ENCODE assay signal across 8 cellular contexts in the genomic region with DNA sequence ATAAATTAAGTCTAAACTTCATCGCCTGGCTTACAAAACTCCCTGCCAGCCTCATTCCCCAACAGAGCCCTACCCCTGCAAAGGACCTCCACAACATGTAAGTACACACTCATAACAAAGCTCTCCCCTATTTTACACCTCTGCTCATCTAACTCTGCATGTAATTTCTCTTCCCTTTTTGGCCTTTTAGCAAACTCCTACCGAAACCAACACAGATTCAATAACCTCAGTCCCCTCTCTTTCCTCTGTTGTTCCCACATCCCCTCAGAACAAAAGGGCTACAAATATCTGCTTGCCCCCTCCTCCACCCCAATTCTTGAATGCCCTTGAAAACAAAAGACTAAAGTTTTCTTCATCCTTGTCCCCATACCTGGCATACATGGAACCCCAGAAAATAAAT. TPM values are rescaled to one million over a fixed set of nuclear protein-coding genes. Genes with fewer than 3 reads are reported as not detected.
DNase-seq lines count a peak whose midpoint lies in the region; ATAC-seq, FAIRE-seq and TF ChIP-seq lines count a peak whose summit lies in the region.

No MANE protein-coding gene starts in this region.

- ATAC-seq in activated T-cell treated with anti-CD3 and anti-CD28 coated beads, Interleukin-2, amount 50 U/mL, for 72 hours (replicated peaks in 1 of 2), result no peak
- no peak for ATAC-seq in HepG2
- no peak for ATAC-seq in HG02852 (IDR thresholded peaks at IDR 0.05; ENCODE audit: unreplicated experiment)

- no peaks in the 10 kb centered on the region for H3K9me3 ChIP-seq in HepG2 (ENCODE audit: low read length)

- peak overlapping the region; percentile 84 for H3K9ac ChIP-seq in HepG2 (ENCODE audit: insufficient read depth, low read depth, low read length)

- H3K36me3 ChIP-seq in HepG2 (replicated peaks in 1 of 2; ENCODE audit: control insufficient read depth in 1 of 2, insufficient read depth in 2 of 2, low read length in 2 of 2), result peaks cover 0 to 6% of the 10 kb centered on the region in 2 experiments; a peak in 2 of 5 replicates

- peaks cover 43% of the 10 kb centered on the region for H3K4me1 ChIP-seq in HepG2 (ENCODE audit: insufficient read depth, low read length)

- H3K27ac ChIP-seq in HepG2 (ENCODE audit: extremely low read length, insufficient read depth, low read length), result peak overlapping the region; percentile 73

- H3K79me2 ChIP-seq in HepG2 (ENCODE audit: insufficient read depth, low read length), result peaks cover 29% of the 10 kb centered on the region

- no peak for TF ChIP-seq EP300 in HepG2 (IDR thresholded peaks at IDR 0.05; ENCODE audit: low read depth in 2 of 2, low read length in 2 of 2)
- TF ChIP-seq EP300 in HepG2 (CRISPR knock-in tag; IDR thresholded peaks at IDR 0.05; ENCODE audit: borderline replicate concordance), result no peak

- DNase-seq in activated T-cell treated with anti-CD3 and anti-CD28 coated beads, Interleukin-2, amount 50 U/mL, for 72 hours, result no peak
- DNase-seq in activated T-cell treated with anti-CD3 and anti-CD28 coated beads, Interleukin-2, amount 50 U/mL, for 1 hour, result no peak
- no peak for DNase-seq in activated T-helper 2 cell treated with anti-CD3 and anti-CD28 coated beads, Interferon-gamma antibody, Interleukin-2, Interleukin-4, amounts not matched to agents 10 μg/mL and 5 μg/mL and 100 μg/mL, durations not matched to agents 14 hours and 24 hours and 36 hours (ENCODE audit: low spot score)
- DNase-seq in HepG2 (ENCODE audit: low spot score), result no peak
- DNase-seq in type B pancreatic cell (ENCODE audit: extremely low spot score, unreplicated experiment), result no peak
- DNase-seq in KBM-7, result no peak
- no peak for DNase-seq in cortex of kidney (lab: John Stamatoyannopoulos, UW)

- CTCF ChIA-PET in HepG2 (lab: Yijun Ruan, JAX; ENCODE audit: low intra/inter-chr PET ratio, low total read pairs), result interaction anchor here (1.2 to 1.3 kb wide), 3 partner anchors 29 to 87 kb away, joined by 3 to 4 read pairs (median 3); no protein-coding TSS in a partner anchor

- no peaks in the 10 kb centered on the region for H3K27me3 Mint-ChIP-seq in activated T-cell treated with anti-CD3 and anti-CD28 coated beads, Interleukin-2, amount 50 U/mL, for 72 hours (ENCODE audit: low read depth)
- no peaks in the 10 kb centered on the region for H3K27me3 Mint-ChIP-seq in activated T-helper 2 cell treated with anti-CD3 and anti-CD28 coated beads, Interferon-gamma antibody, Interleukin-2, Interleukin-4, amounts not matched to agents 10 μg/mL and 5 μg/mL and 100 μg/mL, durations not matched to agents 14 hours and 24 hours and 36 hours (ENCODE audit: low read depth)
- no peaks in the 10 kb centered on the region for H3K27me3 Mint-ChIP-seq in type B pancreatic cell

- in situ Hi-C loops in HepG2 (cut with HindIII; ENCODE audit: extremely low pct_ligation_motif_present, low pct_unique_long_range_greater_than_20kb), result no loop called here
- in situ Hi-C loops in KBM-7 (cut with MboI; ENCODE audit: low pct_unique_long_range_greater_than_20kb, low sequenced_read_pairs), result no loop called here

- peaks cover 6 to 7% of the 10 kb centered on the region in 2 donors for H3K9me3 Mint-ChIP-seq in activated T-cell treated with anti-CD3 and anti-CD28 coated beads, Interleukin-2, amount 50 U/mL, for 72 hours
- H3K9me3 Mint-ChIP-seq in activated T-helper 2 cell treated with anti-CD3 and anti-CD28 coated beads, Interferon-gamma antibody, Interleukin-2, Interleukin-4, amounts not matched to agents 10 μg/mL and 5 μg/mL and 100 μg/mL, durations not matched to agents 14 hours and 24 hours and 36 hours, result peaks cover 10% of the 10 kb centered on the region
- peaks cover 9% of the 10 kb centered on the region for H3K9me3 Mint-ChIP-seq in type B pancreatic cell

- peak overlapping the region; percentile 65 to 88 (median 86); a peak in 5 of 6 replicates for H3K4me3 ChIP-seq in HepG2 (replicated peaks in 1 of 3; ENCODE audit: insufficient read depth in 1 of 3, low read depth in 2 of 3, low read length in 3 of 3)

- no peaks in the 10 kb centered on the region for H3K27me3 ChIP-seq in HepG2 (ENCODE audit: control insufficient read depth in 1 of 2, insufficient read depth in 2 of 2, low read length in 2 of 2)

- H3K36me3 Mint-ChIP-seq in activated T-cell treated with anti-CD3 and anti-CD28 coated beads, Interleukin-2, amount 50 U/mL, for 72 hours (ENCODE audit: insufficient read depth in 2 of 2), result peaks cover 11 to 14% of the 10 kb centered on the region in 2 donors
- peaks cover 34% of the 10 kb centered on the region for H3K36me3 Mint-ChIP-seq in activated T-helper 2 cell treated with anti-CD3 and anti-CD28 coated beads, Interferon-gamma antibody, Interleukin-2, Interleukin-4, amounts not matched to agents 10 μg/mL and 5 μg/mL and 100 μg/mL, durations not matched to agents 14 hours and 24 hours and 36 hours (ENCODE audit: low read depth)
- peaks cover 26% of the 10 kb centered on the region for H3K36me3 Mint-ChIP-seq in type B pancreatic cell

- POLR2A ChIA-PET in HepG2 (lab: Yijun Ruan, JAX), result interaction anchor here (0.8 to 13.6 kb wide), 16 partner anchors 12 to 721 kb away, joined by 3 to 357 read pairs (median 8); partner anchors contain the start of genes ARID3B, CLK3, PPCDC and SEMA7A

- no peak for FAIRE-seq in HepG2 (lab: Jason Lieb, UNC)

- TF ChIP-seq RAD21 in HepG2 (CRISPR knock-in tag; IDR thresholded peaks at IDR 0.05), result no peak

- TF ChIP-seq POLR2A in HepG2 (IDR thresholded peaks at IDR 0.05; ENCODE audit: insufficient read depth in 1 of 2, low read depth in 2 of 2, low read length in 2 of 2), result no peak

- peak overlapping the region; percentile 76 for H3K4me2 ChIP-seq in HepG2 (ENCODE audit: low read depth, low read length)

- intact Hi-C loops in activated T-helper 2 cell treated with anti-CD3 and anti-CD28 coated beads, Interferon-gamma antibody, Interleukin-2, Interleukin-4, amounts not matched to agents 10 μg/mL and 5 μg/mL and 100 μg/mL, durations not matched to agents 14 hours and 24 hours and 36 hours (cut with micrococcal nuclease), result loop anchor here (2.0 to 10.0 kb wide), 3 partner anchors 155 to 995 kb away; partner anchors contain the start of genes CLK3, PML, SIN3A and STOML1
- intact Hi-C loops in HepG2 (cut with micrococcal nuclease; ENCODE audit: unreplicated experiment), result loop anchor here (2.0 kb wide), 1 partner anchor 75 kb away; no protein-coding TSS in a partner anchor

- peak overlapping the region; percentile 99 for H3K4me3 Mint-ChIP-seq in activated T-cell treated with anti-CD3 and anti-CD28 coated beads, Interleukin-2, amount 50 U/mL, for 72 hours
- peak overlapping the region; percentile 96 for H3K4me3 Mint-ChIP-seq in activated T-helper 2 cell treated with anti-CD3 and anti-CD28 coated beads, Interferon-gamma antibody, Interleukin-2, Interleukin-4, amounts not matched to agents 10 μg/mL and 5 μg/mL and 100 μg/mL, durations not matched to agents 14 hours and 24 hours and 36 hours (ENCODE audit: low read depth)
- peak overlapping the region; percentile 98 for H3K4me3 Mint-ChIP-seq in type B pancreatic cell

- H3K4me1 Mint-ChIP-seq in activated T-cell treated with anti-CD3 and anti-CD28 coated beads, Interleukin-2, amount 50 U/mL, for 72 hours (ENCODE audit: low read depth), result peaks cover 61% of the 10 kb centered on the region
- H3K4me1 Mint-ChIP-seq in activated T-helper 2 cell treated with anti-CD3 and anti-CD28 coated beads, Interferon-gamma antibody, Interleukin-2, Interleukin-4, amounts not matched to agents 10 μg/mL and 5 μg/mL and 100 μg/mL, durations not matched to agents 14 hours and 24 hours and 36 hours (ENCODE audit: low read depth), result peaks cover 43% of the 10 kb centered on the region
- H3K4me1 Mint-ChIP-seq in type B pancreatic cell (ENCODE audit: unreplicated experiment), result peaks cover 22% of the 10 kb centered on the region

- BruUV-seq in HepG2 (replicated peaks; lab: Mats Ljungman, UMichigan), result no TSS peak

- peak overlapping the region; percentile 92 for H3K27ac Mint-ChIP-seq in activated T-cell treated with anti-CD3 and anti-CD28 coated beads, Interleukin-2, amount 50 U/mL, for 72 hours
- peak overlapping the region; percentile 96 for H3K27ac Mint-ChIP-seq in activated T-helper 2 cell treated with anti-CD3 and anti-CD28 coated beads, Interferon-gamma antibody, Interleukin-2, Interleukin-4, amounts not matched to agents 10 μg/mL and 5 μg/mL and 100 μg/mL, durations not matched to agents 14 hours and 24 hours and 36 hours
- peak overlapping the region; percentile 84 for H3K27ac Mint-ChIP-seq in type B pancreatic cell

- H2AFZ ChIP-seq in HepG2 (ENCODE audit: low read length), result no peak overlapping the region

- 64% methylated on average over 2 of the region's 2 CpGs for WGBS in HepG2 (ENCODE audit: low lambda C conversion rate)

- no peak for TF ChIP-seq CTCF in HepG2 (CRISPR knock-in tag; IDR thresholded peaks at IDR 0.05)
- TF ChIP-seq CTCF in type B pancreatic cell (conservative IDR thresholded peaks at IDR 0.05), result no peak

- no peaks in the 10 kb centered on the region for H4K20me1 ChIP-seq in HepG2 (ENCODE audit: insufficient read depth, low read length)

RNA-seq across cellular contexts. Expression of gene UBL7, which starts 0.7 kb away (rescaled TPM):
- total RNA-seq in activated T-cell treated with anti-CD3 and anti-CD28 coated beads, Interleukin-2, amount 50 U/mL, for 72 hours, result 10 to 100 TPM; 47.8 to 55.1 TPM
- total RNA-seq in activated T-helper 2 cell treated with anti-CD3 and anti-CD28 coated beads, Interferon-gamma antibody, Interleukin-2, Interleukin-4, amounts not matched to agents 10 μg/mL and 5 μg/mL and 100 μg/mL, durations not matched to agents 14 hours and 24 hours and 36 hours, result 55.3 and 59.1 TPM in 2 replicates
- total RNA-seq in HepG2 (2016; rRNA removed; fragmentation: Illumina TruSeq; extraction: Trizol) (55.0 and 63.2 TPM in 2 replicates), type B pancreatic cell (ENCODE audit: low replicate concordance) (42.0 and 57.0 TPM in 2 replicates)
- total RNA-seq in HepG2 (2016; cell fraction: cytosol; rRNA removed; fragmentation: Illumina TruSeq; extraction: Trizol; ENCODE audit: low read depth), result 40.0 and 66.0 TPM in 2 replicates
- total RNA-seq in HepG2 (2016; cell fraction: insoluble cytoplasmic fraction; rRNA removed; fragmentation: Illumina TruSeq; extraction: Trizol), result 52.3 and 63.7 TPM in 2 replicates
- 56.6 and 72.2 TPM in 2 replicates for total RNA-seq in HepG2 (2016; cell fraction: membrane; rRNA removed; fragmentation: Illumina TruSeq; extraction: Trizol)
- 14.7 and 21.3 TPM in 2 replicates for total RNA-seq in HepG2 (2016; cell fraction: nucleus; rRNA removed; fragmentation: Illumina TruSeq; extraction: Trizol)
- 63.5 and 65.3 TPM in 2 replicates for polyA plus RNA-seq in HepG2 (2011; rRNA removed)
- 57.8 and 86.0 TPM in 2 replicates for polyA plus RNA-seq in HepG2 (2011; cell fraction: cytosol; rRNA removed)
- polyA plus RNA-seq in HepG2 (2011; cell fraction: nucleus; rRNA removed), result 25.5 and 27.0 TPM in 2 replicates
- 38.1 and 49.1 TPM in 2 replicates for polyA plus RNA-seq in HepG2 (2012)
- polyA plus RNA-seq in HepG2 (2016; cell fraction: cytosol; fragmentation: Illumina TruSeq; extraction: Trizol; ENCODE audit: low read depth), result 60.3 and 88.5 TPM in 2 replicates
- polyA plus RNA-seq in HepG2 (2016; cell fraction: insoluble cytoplasmic fraction; fragmentation: Illumina TruSeq; extraction: Trizol; ENCODE audit: low read depth), result 70.2 and 77.9 TPM in 2 replicates
- polyA plus RNA-seq in HepG2 (2016; cell fraction: membrane; fragmentation: Illumina TruSeq; extraction: Trizol; ENCODE audit: low read depth), result 79.8 and 95.5 TPM in 2 replicates
- polyA plus RNA-seq in HepG2 (2016; cell fraction: nucleus; fragmentation: Illumina TruSeq; extraction: Trizol; ENCODE audit: insufficient read depth, low read depth), result 32.2 and 35.3 TPM in 2 replicates
- 109 and 162 TPM in 2 replicates for polyA minus RNA-seq in HepG2 (2011; rRNA and poly(A)+ RNA removed; ENCODE audit: low replicate concordance)
- 22.8 and 25.9 TPM in 2 replicates for polyA minus RNA-seq in HepG2 (2011; cell fraction: cytosol; rRNA and poly(A)+ RNA removed)
- polyA minus RNA-seq in HepG2 (2011; cell fraction: nucleus; rRNA and poly(A)+ RNA removed), result 11.3 and 16.4 TPM in 2 replicates

RNA-seq across cellular contexts. Expression of gene SEMA7A, which starts 26.5 kb away (rescaled TPM):
- 10 to 100 TPM; 46.7 to 57.1 TPM for total RNA-seq in activated T-cell treated with anti-CD3 and anti-CD28 coated beads, Interleukin-2, amount 50 U/mL, for 72 hours
- total RNA-seq in activated T-helper 2 cell treated with anti-CD3 and anti-CD28 coated beads, Interferon-gamma antibody, Interleukin-2, Interleukin-4, amounts not matched to agents 10 μg/mL and 5 μg/mL and 100 μg/mL, durations not matched to agents 14 hours and 24 hours and 36 hours, result 45.9 and 50.3 TPM in 2 replicates
- 7.1 and 15.8 TPM in 2 replicates for total RNA-seq in HepG2 (2016; rRNA removed; fragmentation: Illumina TruSeq; extraction: Trizol)
- 6.7 and 6.9 TPM in 2 replicates for total RNA-seq in HepG2 (2016; cell fraction: cytosol; rRNA removed; fragmentation: Illumina TruSeq; extraction: Trizol; ENCODE audit: low read depth)
- 5.8 and 16.8 TPM in 2 replicates for total RNA-seq in HepG2 (2016; cell fraction: insoluble cytoplasmic fraction; rRNA removed; fragmentation: Illumina TruSeq; extraction: Trizol)
- total RNA-seq in HepG2 (2016; cell fraction: membrane; rRNA removed; fragmentation: Illumina TruSeq; extraction: Trizol), result 6.1 and 7.5 TPM in 2 replicates
- 18.1 and 21.2 TPM in 2 replicates for total RNA-seq in HepG2 (2016; cell fraction: nucleus; rRNA removed; fragmentation: Illumina TruSeq; extraction: Trizol)
- 9.0 and 11.3 TPM in 2 replicates for polyA plus RNA-seq in HepG2 (2011; rRNA removed)
- polyA plus RNA-seq in HepG2 (2011; cell fraction: cytosol; rRNA removed), result 9.5 and 11.5 TPM in 2 replicates
- polyA plus RNA-seq in HepG2 (2011; cell fraction: nucleus; rRNA removed), result 27.8 and 40.2 TPM in 2 replicates
- 6.1 and 9.1 TPM in 2 replicates for polyA plus RNA-seq in HepG2 (2012)
- 0.77 and 0.90 TPM in 2 replicates for polyA plus RNA-seq in HepG2 (2016; cell fraction: cytosol; fragmentation: Illumina TruSeq; extraction: Trizol; ENCODE audit: low read depth)
- 3.7 and 5.2 TPM in 2 replicates for polyA plus RNA-seq in HepG2 (2016; cell fraction: insoluble cytoplasmic fraction; fragmentation: Illumina TruSeq; extraction: Trizol; ENCODE audit: low read depth)
- polyA plus RNA-seq in HepG2 (2016; cell fraction: membrane; fragmentation: Illumina TruSeq; extraction: Trizol; ENCODE audit: low read depth), result 2.0 and 2.2 TPM in 2 replicates
- polyA plus RNA-seq in HepG2 (2016; cell fraction: nucleus; fragmentation: Illumina TruSeq; extraction: Trizol; ENCODE audit: insufficient read depth, low read depth), result 40.2 and 42.1 TPM in 2 replicates
- polyA minus RNA-seq in HepG2 (2011; rRNA and poly(A)+ RNA removed; ENCODE audit: low replicate concordance), result 1.2 and 27.6 TPM in 2 replicates
- polyA minus RNA-seq in HepG2 (2011; cell fraction: cytosol; rRNA and poly(A)+ RNA removed), result 8.8 and 9.2 TPM in 2 replicates
- polyA minus RNA-seq in HepG2 (2011; cell fraction: nucleus; rRNA and poly(A)+ RNA removed), result 13.6 and 14.7 TPM in 2 replicates
- 6.3 and 11.2 TPM in 2 replicates for total RNA-seq in type B pancreatic cell (ENCODE audit: low replicate concordance)
